Comparison of ENCODE assay signal across 7 cellular contexts in the genomic region with DNA sequence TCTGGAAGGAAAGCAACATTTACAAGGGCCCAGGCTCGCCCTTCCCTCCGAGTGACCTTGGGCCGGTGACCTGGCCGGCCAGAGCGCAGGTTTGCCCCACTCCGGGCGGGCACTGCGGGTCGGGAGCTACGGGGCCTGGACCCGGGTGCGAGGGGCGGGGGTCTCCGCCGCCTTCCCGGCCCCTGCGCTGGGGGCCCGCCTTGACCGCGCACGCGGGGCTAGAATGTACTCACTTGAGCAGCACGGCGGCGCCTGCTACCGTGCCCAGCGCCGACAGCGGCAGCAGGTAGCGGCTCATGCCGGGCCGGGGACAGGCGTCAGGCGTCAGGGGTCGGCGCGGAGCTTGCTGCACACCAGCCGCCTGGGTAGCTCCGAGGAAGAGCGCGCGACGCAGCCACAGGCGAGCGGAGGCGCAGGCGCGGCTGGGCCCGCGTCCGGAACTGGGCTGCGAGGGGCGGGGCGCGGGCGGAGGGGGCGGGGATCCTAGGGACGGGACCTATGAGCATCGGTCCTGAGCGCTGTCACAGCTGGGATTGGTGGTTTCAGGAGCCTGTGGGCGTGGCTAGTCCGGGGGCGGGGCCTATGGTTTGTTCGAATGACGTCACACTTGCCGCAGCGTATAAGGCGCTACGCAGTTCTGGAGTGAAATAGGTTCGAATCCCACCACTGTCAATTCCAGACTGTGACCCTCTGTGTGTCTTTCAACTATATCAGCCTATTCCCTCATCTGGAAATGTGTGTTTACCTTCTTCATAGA.
A peak's percentile ranks its signal among the peaks of the same experiment; 100 is the strongest.
DNase-seq lines count a peak whose midpoint lies in the region; ATAC-seq and TF ChIP-seq lines count a peak whose summit lies in the region.

RDH13 (minus strand) TSS at position 414 of the 757 bp plus-strand sequence; CDS start at position 298, 116 bp downstream.

- H3K4me1 ChIP-seq in iPS-18a (ENCODE audit: control insufficient read depth, low read depth, low read length), result no peaks in the 10 kb centered on the region

- H3K9ac ChIP-seq in iPS-18a (ENCODE audit: low read length), result peak within 1 kb of the TSS; percentile 51

- no peak for TF ChIP-seq CTCF in brain microvascular endothelial cell (IDR thresholded peaks at IDR 0.05; ENCODE audit: low read depth, low read length, missing control alignments)

- H3K27ac ChIP-seq in brain microvascular endothelial cell, result peak within 1 kb of the TSS; percentile 25
- H3K27ac ChIP-seq in iPS-18a (ENCODE audit: low read length), result no peak within 1 kb of the TSS

- H3K36me3 ChIP-seq in brain microvascular endothelial cell (replicated peaks) (peaks cover 2% of the 10 kb centered on the region), iPS-18a (ENCODE audit: control insufficient read depth, low read depth, low read length) (no peaks in the 10 kb centered on the region)

- H3K9me3 ChIP-seq in iPS-18a (ENCODE audit: control insufficient read depth, low read depth, low read length), result no peaks in the 10 kb centered on the region

- in situ Hi-C loops in brain microvascular endothelial cell (cut with HindIII; ENCODE audit: low pct_ligation_motif_present, low sequenced_read_pairs), result no loop called here

- H3K4me3 ChIP-seq in brain microvascular endothelial cell (ENCODE audit: low read depth, low read length), result peak within 1 kb of the TSS; percentile 67
- peak within 1 kb of the TSS; percentile 60 for H3K4me3 ChIP-seq in iPS-18a (ENCODE audit: low read length)
- peak within 1 kb of the TSS; percentile 85 for H3K4me3 ChIP-seq in skeletal muscle cell (ENCODE audit: low read depth, low read length)

- H3K27me3 ChIP-seq in brain microvascular endothelial cell (replicated peaks), result peaks cover 9% of the 10 kb centered on the region
- H3K27me3 ChIP-seq in iPS-18a (ENCODE audit: control insufficient read depth, insufficient read depth, low read length), result peaks cover 45% of the 10 kb centered on the region

- DNase-seq in NCI-H2171 treated with DMSO at 0.1 percent for 48 hours (lab: John Stamatoyannopoulos, UW), result peak; percentile 96
- DNase-seq in UCSD-AML1 (lab: John Stamatoyannopoulos, UW; ENCODE audit: unreplicated experiment), result peak; percentile 98
- peak; percentile 96 for DNase-seq in brain microvascular endothelial cell
- peak; percentile 78 for DNase-seq in skeletal muscle cell (ENCODE audit: low read depth)

- peak; percentile 50 for ATAC-seq in GM18858 (IDR thresholded peaks at IDR 0.05; ENCODE audit: unreplicated experiment)
- peak; percentile 74 for ATAC-seq in HG03097 (IDR thresholded peaks at IDR 0.05; ENCODE audit: low FRiP score, unreplicated experiment)
